Comparison of ENCODE assay signal across 8 cellular contexts in genomic region chr21:39510240-39510639, GRCh38. TPM values are rescaled to one million over a fixed set of nuclear protein-coding genes. Genes with fewer than 3 reads are reported as not detected.
"Had no signal": no experiment of that assay in that cellular context is flagged by ENCODE, and none has a peak within 500 bp of the region (broad histone marks: within the 10 kb centered on the region; RNA-seq: fewer than 3 reads in every experiment).

No MANE protein-coding gene starts in this region.

- H3K4me1 Mint-ChIP-seq: IgD-negative memory B cell had no signal

- ATAC-seq: HepG2, K562 had no signal

- H3K4me3 ChIP-seq: K562 had no signal

- H3K27ac ChIP-seq: HL-60 had no signal

- H3K27ac Mint-ChIP-seq: IgD-negative memory B cell had no signal

- DNase-seq: IMR-90, KBM-7, KG1 had no signal

- H3K36me3 Mint-ChIP-seq: IgD-negative memory B cell had no signal

- H3K27me3 Mint-ChIP-seq: IgD-negative memory B cell had no signal

RNA-seq across cellular contexts. Expression of gene SH3BGR, which starts 58.5 kb away (rescaled TPM):
- total RNA-seq: HepG2, HT-29 had no signal
